8 cellular contexts compared by ENCODE assay signal in the genomic region with DNA sequence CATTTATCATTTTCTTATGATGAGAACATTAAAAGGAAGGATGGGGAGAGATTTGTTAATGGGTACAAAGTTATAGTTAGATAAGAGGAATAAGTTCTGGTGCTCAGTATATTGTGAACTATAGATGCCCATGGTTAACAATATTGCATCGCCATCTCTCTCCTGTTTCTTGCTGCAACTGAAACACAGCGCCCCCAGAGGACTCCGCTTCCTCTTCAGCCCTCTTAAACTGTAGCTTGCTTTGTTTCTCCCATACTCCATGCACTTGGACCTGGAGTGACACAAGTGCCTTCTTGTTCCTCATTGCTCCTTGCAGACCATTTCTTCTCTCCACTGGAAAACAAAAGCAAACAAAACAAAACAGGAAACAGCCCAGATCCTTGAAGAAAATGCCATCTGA.
DNase-seq lines count a peak whose midpoint lies in the region; ATAC-seq and TF ChIP-seq lines count a peak whose summit lies in the region.

No MANE protein-coding gene starts in this region.

- no peak overlapping the region for H3K27ac ChIP-seq in stomach

- TF ChIP-seq EP300 in stomach (IDR thresholded peaks at IDR 0.05): no peak

- TF ChIP-seq CTCF in fibroblast of pulmonary artery (IDR thresholded peaks at IDR 0.05; ENCODE audit: low read length, missing control alignments) (peak; percentile 55), stomach (IDR thresholded peaks at IDR 0.05) (peak in 2 of 7 experiments; percentile 9 to 32)

- H3K9me3 ChIP-seq in stomach: no peaks in the 10 kb centered on the region

- H3K27me3 ChIP-seq in stomach: no peaks in the 10 kb centered on the region

- no peak overlapping the region for H3K4me3 ChIP-seq in fibroblast of pulmonary artery (replicated peaks; ENCODE audit: low read depth, low read length)
- no peak overlapping the region for H3K4me3 ChIP-seq in stomach

- H3K4me1 ChIP-seq in stomach: no peaks in the 10 kb centered on the region

- intact Hi-C loops in Right ventricle myocardium inferior (cut with DNase I) (no loop called here), cardiac septum (cut with DNase I) (no loop called here), stomach (cut with DNase I; ENCODE audit: low total_unique reads) (no loop called here)

- TF ChIP-seq POLR2A in stomach (IDR thresholded peaks at IDR 0.05): no peak

- no peaks in the 10 kb centered on the region for H3K36me3 ChIP-seq in stomach

- DNase-seq in Right ventricle myocardium inferior (ENCODE audit: missing footprints): no peak
- no peak for DNase-seq in cardiac septum (ENCODE audit: low spot score)
- peak; percentile 49 for DNase-seq in OCI-M1 (lab: John Stamatoyannopoulos, UW)
- DNase-seq in fibroblast of pulmonary artery (ENCODE audit: low read depth): peak; percentile 46
- DNase-seq in stomach: peak; percentile 28
- no peak for DNase-seq in HCEC 1CT
- no peak for DNase-seq in activated naive CD4-positive, alpha-beta T cell treated with Interleukin-2 at 50 U/mL for 16 hours

- ATAC-seq in Right ventricle myocardium inferior (peak; percentile 31), GM18498 (IDR thresholded peaks at IDR 0.05; ENCODE audit: unreplicated experiment) (no peak)

- WGBS in stomach, 5 donors: 47 to 59% (median 48%) methylated on average over 3 of the region's 3 CpGs

Comparison
In these comparisons a context has a peak if more than half of its experiments do, and no peak if none do; other contexts are left out.
1. DNase-seq: peak in OCI-M1 (single experiment), fibroblast of pulmonary artery (single experiment) and stomach (single experiment); none in Right ventricle myocardium inferior (single experiment), cardiac septum (single experiment), HCEC 1CT (single experiment) and activated naive CD4-positive, alpha-beta T cell treated with Interleukin-2 at 50 U/mL for 16 hours (single experiment).